Comparison of ENCODE assay signal across 2 cellular contexts in genomic region chr12:76180401-76181277, GRCh38.
TF ChIP-seq lines count a peak whose summit lies in the region.

No MANE protein-coding gene starts in this region.

TF ChIP-seq in HEK293, 187 proteins besides CTCF, POLR2A, EP300 and RAD21:
- TF ChIP-seq ZNF645 (tag by site-specific recombination; IDR thresholded peaks at IDR 0.05) (no peak), ZNF513 (tag by site-specific recombination; IDR thresholded peaks at IDR 0.05) (no peak), ZNF830 (tag by site-specific recombination; IDR thresholded peaks at IDR 0.05; ENCODE audit: low read depth) (no peak), ZNF335 (tag by site-specific recombination; conservative IDR thresholded peaks at IDR 0.05) (no peak), PRDM1 (tag by site-specific recombination; IDR thresholded peaks at IDR 0.05) (peak; percentile 94), ZNF292 (tag by site-specific recombination; IDR thresholded peaks at IDR 0.05; ENCODE audit: borderline replicate concordance, low read depth) (no peak), ZNF366 (tag by site-specific recombination; conservative IDR thresholded peaks at IDR 0.05) (peak; percentile 80), ZBTB1 (tag by site-specific recombination; IDR thresholded peaks at IDR 0.05) (no peak)

TF ChIP-seq in GM12878, 131 proteins besides CTCF, POLR2A, EP300 and RAD21:
- no peak for TF ChIP-seq ZNF687 (IDR thresholded peaks at IDR 0.05)
- TF ChIP-seq ZBED1 (IDR thresholded peaks at IDR 0.05; ENCODE audit: borderline replicate concordance) = no peak
- no peak for TF ChIP-seq USF2 (IDR thresholded peaks at IDR 0.05; ENCODE audit: borderline replicate concordance, low read depth, low read length)
- no peak for TF ChIP-seq SRF (IDR thresholded peaks at IDR 0.05; ENCODE audit: low read depth in 2 of 2, low read length in 2 of 2)
- no peak for TF ChIP-seq IRF5 (IDR thresholded peaks at IDR 0.05; ENCODE audit: borderline replicate concordance)
- TF ChIP-seq FOS (IDR thresholded peaks at IDR 0.05; ENCODE audit: borderline replicate concordance, extremely low read depth, insufficient read length) = no peak
- no peak for TF ChIP-seq NFXL1 (IDR thresholded peaks at IDR 0.05; ENCODE audit: borderline replicate concordance)
- TF ChIP-seq ZSCAN29 (IDR thresholded peaks at IDR 0.05) = no peak
